ENCODE assay signal across 17 cellular contexts in genomic region chr12:38601970-38602369, GRCh38.
"Had no signal": no experiment of that assay in that cellular context is flagged by ENCODE, and none has a peak within 500 bp of the region (broad histone marks: within the 10 kb centered on the region; RNA-seq: fewer than 3 reads in every experiment).

No MANE protein-coding gene starts in this region.

- H3K9me3 ChIP-seq: colonic mucosa, esophagus squamous epithelium, testis had no signal

- ATAC-seq: gastroesophageal sphincter; lower lobe of right lung; natural killer cell; right lobe of liver; stimulated activated memory B cell treated with anti-CD40 and anti-IgM and Interleukin-4, amounts not matched to agents 10 μg/mL and 1 μg/mL and 100 μg/mL, for 72 hours; stimulated activated naive CD8-positive, alpha-beta T cell treated with anti-CD3 and anti-CD28 coated beads, Interleukin-15, amount 100 ng/mL, for 72 hours had no signal

- H3K27ac ChIP-seq: colonic mucosa, esophagus squamous epithelium, gastroesophageal sphincter, left ventricle myocardium inferior, lower lobe of right lung, right lobe of liver, testis had no signal

- H3K4me1 ChIP-seq: colonic mucosa, esophagus squamous epithelium, gastroesophageal sphincter, left ventricle myocardium inferior, lower lobe of right lung, right lobe of liver, testis had no signal

- H3K36me3 ChIP-seq: colonic mucosa, esophagus squamous epithelium, gastroesophageal sphincter, left ventricle myocardium inferior, lower lobe of right lung, right lobe of liver had no signal

- H3K27ac Mint-ChIP-seq: immature natural killer cell; memory B cell; mesothelial cell of epicardium; natural killer cell; stimulated activated memory B cell treated with anti-CD40 and anti-IgM and Interleukin-4, amounts not matched to agents 10 μg/mL and 1 μg/mL and 100 μg/mL, for 72 hours had no signal

- H3K4me1 Mint-ChIP-seq: immature natural killer cell; memory B cell; natural killer cell; stimulated activated memory B cell treated with anti-CD40 and anti-IgM and Interleukin-4, amounts not matched to agents 10 μg/mL and 1 μg/mL and 100 μg/mL, for 72 hours; stimulated activated naive CD8-positive, alpha-beta T cell treated with anti-CD3 and anti-CD28 coated beads, Interleukin-15, amount 100 ng/mL, for 72 hours had no signal

- H3K4me3 Mint-ChIP-seq: immature natural killer cell; memory B cell; mesothelial cell of epicardium; natural killer cell; stimulated activated memory B cell treated with anti-CD40 and anti-IgM and Interleukin-4, amounts not matched to agents 10 μg/mL and 1 μg/mL and 100 μg/mL, for 72 hours; stimulated activated naive CD8-positive, alpha-beta T cell treated with anti-CD3 and anti-CD28 coated beads, Interleukin-15, amount 100 ng/mL, for 72 hours had no signal

- H3K27me3 ChIP-seq: colonic mucosa, esophagus squamous epithelium, gastroesophageal sphincter, right lobe of liver, testis had no signal

- H3K36me3 Mint-ChIP-seq: immature natural killer cell; memory B cell; stimulated activated memory B cell treated with anti-CD40 and anti-IgM and Interleukin-4, amounts not matched to agents 10 μg/mL and 1 μg/mL and 100 μg/mL, for 72 hours had no signal

- H3K4me3 ChIP-seq: colonic mucosa, esophagus squamous epithelium, gastroesophageal sphincter, left ventricle myocardium inferior, lower lobe of right lung, right lobe of liver, testis had no signal

- H3K27me3 Mint-ChIP-seq: memory B cell; stimulated activated memory B cell treated with anti-CD40 and anti-IgM and Interleukin-4, amounts not matched to agents 10 μg/mL and 1 μg/mL and 100 μg/mL, for 72 hours; stimulated activated naive CD8-positive, alpha-beta T cell treated with anti-CD3 and anti-CD28 coated beads, Interleukin-15, amount 100 ng/mL, for 72 hours had no signal

- DNase-seq: colonic mucosa; dermis blood vessel endothelial cell; esophagus squamous epithelium; foreskin fibroblast; immature natural killer cell; left ventricle myocardium inferior; lower lobe of right lung; natural killer cell; right lobe of liver; stimulated activated CD4-positive, alpha-beta T cell treated with anti-CD3 and anti-CD28 coated beads, Interleukin-4, amount 100 ng/mL, for 1 hour; stimulated activated naive CD8-positive, alpha-beta T cell treated with anti-CD3 and anti-CD28 coated beads, Interleukin-15, amount 100 ng/mL, for 72 hours; testis; trophoblast cell had no signal
